8 cellular contexts compared by ENCODE assay signal in the genomic region with DNA sequence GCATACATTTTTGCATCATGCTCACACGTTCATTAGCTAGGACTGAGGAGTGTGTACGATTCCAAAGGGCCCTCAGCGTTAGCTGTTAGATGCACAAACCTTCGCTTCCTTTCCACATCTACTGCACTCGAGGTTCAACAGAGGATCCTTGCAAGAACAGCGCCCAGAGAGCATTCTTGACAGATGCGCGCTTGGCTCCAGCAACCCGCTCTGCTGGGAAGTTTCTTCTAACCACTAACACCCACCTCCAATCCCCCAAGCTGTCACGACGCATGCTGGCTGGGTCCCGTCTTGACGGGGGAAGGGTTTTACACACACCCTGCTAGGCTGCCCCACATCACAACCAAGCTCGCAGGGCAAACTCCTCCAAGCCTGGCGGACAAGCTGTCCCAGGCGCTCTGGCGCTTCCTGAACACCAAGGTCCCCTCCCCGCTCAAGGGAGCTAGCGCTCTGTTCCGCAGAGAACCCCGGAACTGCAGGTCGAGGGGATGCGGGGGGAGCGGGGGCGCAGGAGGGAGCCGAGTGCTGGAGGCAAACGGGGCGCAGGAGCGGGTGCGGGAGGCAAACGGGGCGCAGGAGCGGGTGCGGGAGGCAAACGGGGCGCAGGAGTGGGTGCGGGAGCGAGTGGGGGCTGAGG. TPM values are rescaled to one million over a fixed set of nuclear protein-coding genes. Genes with fewer than 3 reads are reported as not detected.
DNase-seq lines count a peak whose midpoint lies in the region; ATAC-seq, FAIRE-seq and TF ChIP-seq lines count a peak whose summit lies in the region.

No MANE protein-coding gene starts in this region.

- peak overlapping the region in 1 of 2 donors; percentile 40 for H3K4me3 ChIP-seq in CD4-positive, alpha-beta memory T cell (ENCODE audit: low read length in 2 of 2)
- H3K4me3 ChIP-seq in heart left ventricle (peak overlapping the region; percentile 42 to 80 (median 64)), pancreas (peak overlapping the region; percentile 26 to 56 (median 45))

- CTCF ChIA-PET in CD4-positive, alpha-beta memory T cell (lab: Charles Lee; ENCODE audit: partially characterized antibody): no interaction called here

- intact Hi-C loops in CD4-positive, alpha-beta memory T cell (cut with micrococcal nuclease): no loop called here
- intact Hi-C loops in heart left ventricle (cut with DNase I): loop anchor here in 8 of 10 donors (2.0 to 10.0 kb wide), 7 partner anchors 22 to 188 kb away; a partner anchor contains a TSS
- intact Hi-C loops in pancreas (cut with DNase I): no loop called here

- H3K4me3 Mint-ChIP-seq in CD4-positive, alpha-beta memory T cell: peak overlapping the region; percentile 50 to 83 (median 72)
- peak overlapping the region; percentile 65 for H3K4me3 Mint-ChIP-seq in activated T-cell treated with anti-CD3 and anti-CD28 coated beads, Interleukin-2, amount 50 U/mL, for 24 hours

- ATAC-seq in heart left ventricle (peak; percentile 42 to 73 (median 58)), pancreas (peak; percentile 68 to 77 (median 74)), HG03039 (IDR thresholded peaks at IDR 0.05; ENCODE audit: unreplicated experiment) (no peak)

- H3K36me3 ChIP-seq in CD4-positive, alpha-beta memory T cell (ENCODE audit: insufficient read depth, low read length): no peaks in the 10 kb centered on the region
- H3K36me3 ChIP-seq in heart left ventricle (peaks cover 0 to 3% (median 0%) of the 10 kb centered on the region in 9 donors), pancreas (no peaks in the 10 kb centered on the region)

- no peak for TF ChIP-seq POLR2A in heart left ventricle (IDR thresholded peaks at IDR 0.05)

- DNase-seq in CD4-positive, alpha-beta memory T cell: no peak
- DNase-seq in GM19240 (ENCODE audit: insufficient read length, low spot score) (peak; percentile 51), KBM-7 (peak; percentile 73), heart left ventricle (peak; percentile 42 to 83 (median 78)), pancreas (peak; percentile 34 to 81 (median 54)), NCI-H2029 treated with DMSO at 0.1 percent for 48 hours (lab: John Stamatoyannopoulos, UW) (no peak)
- DNase-seq in activated T-cell treated with anti-CD3 and anti-CD28 coated beads, Interleukin-2, amount 50 U/mL, for 24 hours: peak; percentile 46

- WGBS in heart left ventricle, 4 donors: 1 to 2% (median 2%) methylated on average over 19 to 38 of the region's 38 CpGs
- WGBS in pancreas, 2 donors: 0 to 1% methylated on average over 36 to 38 of the region's 38 CpGs

- H3K27me3 Mint-ChIP-seq in CD4-positive, alpha-beta memory T cell: peaks cover 37 to 38% of the 10 kb centered on the region in 2 donors
- peaks cover 75% of the 10 kb centered on the region for H3K27me3 Mint-ChIP-seq in activated T-cell treated with anti-CD3 and anti-CD28 coated beads, Interleukin-2, amount 50 U/mL, for 24 hours

- TF ChIP-seq CTCF in heart left ventricle (IDR thresholded peaks at IDR 0.05) (no peak), pancreas (IDR thresholded peaks at IDR 0.05) (no peak)

- no peaks in the 10 kb centered on the region for H3K9me3 ChIP-seq in CD4-positive, alpha-beta memory T cell (ENCODE audit: control insufficient read depth in 1 of 2, low read length in 2 of 2)
- no peaks in the 10 kb centered on the region for H3K9me3 ChIP-seq in heart left ventricle
- no peaks in the 10 kb centered on the region for H3K9me3 ChIP-seq in pancreas

- POLR2A ChIA-PET in CD4-positive, alpha-beta memory T cell (lab: Charles Lee; ENCODE audit: partially characterized antibody): interaction anchor here (1.0 kb wide), 1 partner anchor 83 kb away, joined by 5 read pairs; no protein-coding TSS in a partner anchor

- no peak overlapping the region for H3K27ac Mint-ChIP-seq in CD4-positive, alpha-beta memory T cell
- H3K27ac Mint-ChIP-seq in activated T-cell treated with anti-CD3 and anti-CD28 coated beads, Interleukin-2, amount 50 U/mL, for 24 hours: no peak overlapping the region

- peaks cover 13 to 20% (median 17%) of the 10 kb centered on the region in 4 donors for H3K4me1 Mint-ChIP-seq in CD4-positive, alpha-beta memory T cell
- peaks cover 19% of the 10 kb centered on the region for H3K4me1 Mint-ChIP-seq in activated T-cell treated with anti-CD3 and anti-CD28 coated beads, Interleukin-2, amount 50 U/mL, for 24 hours (ENCODE audit: low read depth)

- H3K27me3 ChIP-seq in CD4-positive, alpha-beta memory T cell (ENCODE audit: insufficient read depth, low read length): peaks cover 19% of the 10 kb centered on the region
- H3K27me3 ChIP-seq in heart left ventricle (peaks cover 0 to 56% (median 0%) of the 10 kb centered on the region in 9 donors), pancreas (no peaks in the 10 kb centered on the region)

- peaks cover 20% of the 10 kb centered on the region for H3K4me1 ChIP-seq in CD4-positive, alpha-beta memory T cell (ENCODE audit: insufficient read depth, low read length)
- peaks cover 0 to 25% (median 2%) of the 10 kb centered on the region in 12 donors for H3K4me1 ChIP-seq in heart left ventricle
- peaks cover 0 to 4% (median 0%) of the 10 kb centered on the region in 3 donors for H3K4me1 ChIP-seq in pancreas

- no peaks in the 10 kb centered on the region for H3K9me3 Mint-ChIP-seq in CD4-positive, alpha-beta memory T cell
- H3K9me3 Mint-ChIP-seq in activated T-cell treated with anti-CD3 and anti-CD28 coated beads, Interleukin-2, amount 50 U/mL, for 24 hours: no peaks in the 10 kb centered on the region

- no peak for FAIRE-seq in pancreas (lab: Jason Lieb, UNC)

- H3K36me3 Mint-ChIP-seq in CD4-positive, alpha-beta memory T cell: no peaks in the 10 kb centered on the region
- H3K36me3 Mint-ChIP-seq in activated T-cell treated with anti-CD3 and anti-CD28 coated beads, Interleukin-2, amount 50 U/mL, for 24 hours (ENCODE audit: low read depth): no peaks in the 10 kb centered on the region

- no peak overlapping the region for H3K27ac ChIP-seq in CD4-positive, alpha-beta memory T cell (ENCODE audit: low read depth, low read length)
- H3K27ac ChIP-seq in heart left ventricle: peak overlapping the region; percentile 72 to 93 (median 90)
- H3K27ac ChIP-seq in pancreas: peak overlapping the region in 3 of 4 donors; percentile 5 to 65 (median 38)

- in situ Hi-C loops in KBM-7 (cut with MboI; ENCODE audit: low pct_unique_long_range_greater_than_20kb, low sequenced_read_pairs): no loop called here

RNA-seq across cellular contexts. Expression of a gene that starts 0.7 kb away (rescaled TPM):
- not detected for total RNA-seq in CD4-positive, alpha-beta memory T cell
- not detected for polyA plus RNA-seq in CD4-positive, alpha-beta memory T cell
- total RNA-seq in heart left ventricle (100 to 1,000 TPM in 1 of 9 donors, 10 to 100 TPM in 8; 28.3 to 115 (median 59.4) TPM), pancreas (1 to 10 TPM in 3 of 6 donors, under 1 TPM in 3; 0.62 to 1.3 (median 0.97) TPM)
- polyA plus RNA-seq in heart left ventricle (10 to 100 TPM in 1 of 2 donors, 1 to 10 TPM in 1; 7.3 to 28.1 TPM), pancreas (1 to 10 TPM in 1 of 2 donors, under 1 TPM in 1; 0.49 to 2.1 TPM)

Comparison
In these comparisons a context has a peak if more than half of its experiments do, and no peak if none do; other contexts are left out.
1. DNase-seq: peak in GM19240 (single experiment), KBM-7 (single experiment), activated T-cell treated with anti-CD3 and anti-CD28 coated beads, Interleukin-2, amount 50 U/mL, for 24 hours (single experiment), heart left ventricle (5 of 5) and pancreas (6 of 6); none in CD4-positive, alpha-beta memory T cell (0 of 5) and NCI-H2029 treated with DMSO at 0.1 percent for 48 hours (single experiment).
2. RNA of a gene that starts 0.7 kb away (total RNA-seq): 28.3 to 115 TPM in heart left ventricle; 0.62 to 1.3 TPM in pancreas and not detected in CD4-positive, alpha-beta memory T cell; every median in the first group is over 10 times any median in the second.
3. intact Hi-C loops: an anchor here in heart left ventricle (2.0 to 10.0 kb wide); none called in CD4-positive, alpha-beta memory T cell and pancreas.